Comparison of ENCODE assay signal across 8 cellular contexts in the genomic region with DNA sequence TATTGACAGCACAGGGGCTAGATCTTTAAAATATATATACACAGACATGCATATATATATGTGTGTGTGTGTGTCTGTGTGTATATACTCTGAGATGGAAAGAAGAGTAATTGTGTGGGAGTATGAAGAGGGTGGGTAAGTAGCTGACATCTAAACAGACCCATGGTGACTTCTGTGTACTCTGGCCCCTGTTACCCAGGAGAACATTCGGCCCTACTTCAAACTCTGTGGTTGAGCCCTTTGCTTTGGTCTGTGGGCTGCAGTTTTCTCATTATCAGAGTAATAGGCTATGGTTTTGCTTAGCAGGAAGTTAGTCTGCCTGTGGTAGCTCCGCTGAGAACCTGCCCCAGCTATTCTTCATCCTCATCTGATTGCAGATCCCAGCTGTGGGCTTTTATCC.
DNase-seq lines count a peak whose midpoint lies in the region; ATAC-seq, FAIRE-seq and TF ChIP-seq lines count a peak whose summit lies in the region.

No MANE protein-coding gene starts in this region.

- ATAC-seq in GM21529 (IDR thresholded peaks at IDR 0.05; ENCODE audit: unreplicated experiment) = peak; percentile 74
- ATAC-seq in natural killer cell = peak; percentile 75 to 93 (median 90)

- H3K79me2 ChIP-seq in Karpas-422 (ENCODE audit: low read length) = peaks cover 89% of the 10 kb centered on the region

- no peaks in the 10 kb centered on the region for H4K20me1 ChIP-seq in Karpas-422 (ENCODE audit: insufficient read depth, low read depth, low read length)

- H3K27me3 ChIP-seq in Karpas-422 (ENCODE audit: low read length) = no peaks in the 10 kb centered on the region

- peaks cover 6% of the 10 kb centered on the region for H3K9me3 ChIP-seq in Karpas-422 (ENCODE audit: low read length)

- peak overlapping the region; percentile 50 for H3K9ac ChIP-seq in Karpas-422 (ENCODE audit: low read length)

- no peak for TF ChIP-seq CTCF in natural killer cell (IDR thresholded peaks at IDR 0.05)

- peak; percentile 45; the same call in 1 of the 2 replicates for TF ChIP-seq POLR2A in GM12891 (IDR thresholded peaks at IDR 0.05; ENCODE audit: low read depth, low read length)

- no peaks in the 10 kb centered on the region for H3K9me2 ChIP-seq in Karpas-422 (replicated peaks; ENCODE audit: insufficient read depth, low read length)

- H3K4me1 Mint-ChIP-seq in activated T-helper 1 cell treated with anti-CD3 and anti-CD28 coated beads, Interleukin-12 subunit alpha, Interleukin-12 subunit beta, Interleukin-2, Interleukin-4 antibody, amounts not matched to agents 30 ng/mL and 10 ng/mL and 1 ng/mL, durations not matched to agents 14 hours and 24 hours and 36 hours (ENCODE audit: low read depth) = peaks cover 43% of the 10 kb centered on the region
- H3K4me1 Mint-ChIP-seq in natural killer cell = peaks cover 42 to 49% of the 10 kb centered on the region in 2 donors

- H3K4me3 ChIP-seq in Karpas-422 (ENCODE audit: low read length) = peak overlapping the region; percentile 48

- H3K27me3 Mint-ChIP-seq in activated T-helper 1 cell treated with anti-CD3 and anti-CD28 coated beads, Interleukin-12 subunit alpha, Interleukin-12 subunit beta, Interleukin-2, Interleukin-4 antibody, amounts not matched to agents 30 ng/mL and 10 ng/mL and 1 ng/mL, durations not matched to agents 14 hours and 24 hours and 36 hours (ENCODE audit: insufficient read depth) = no peaks in the 10 kb centered on the region
- no peaks in the 10 kb centered on the region for H3K27me3 Mint-ChIP-seq in natural killer cell (ENCODE audit: low read depth in 2 of 2)

- DNase-seq in GM12891 (ENCODE audit: insufficient read length, low spot score) (no peak), Karpas-422 (peak; percentile 66), natural killer cell (peak; percentile 30), NCI-H1105 treated with DMSO at 0.1 percent for 48 hours (lab: John Stamatoyannopoulos, UW) (no peak), SKM-1 treated with dmso at 0.1 percent for 144 hours (lab: John Stamatoyannopoulos, UW; ENCODE audit: unreplicated experiment) (no peak), NCI-H510A (lab: John Stamatoyannopoulos, UW) (no peak)
- DNase-seq in activated T-helper 1 cell treated with anti-CD3 and anti-CD28 coated beads, Interleukin-12 subunit alpha, Interleukin-12 subunit beta, Interleukin-2, Interleukin-4 antibody, amounts not matched to agents 30 ng/mL and 10 ng/mL and 1 ng/mL, durations not matched to agents 14 hours and 24 hours and 36 hours (ENCODE audit: low spot score) = peak; percentile 35

- peaks cover 20% of the 10 kb centered on the region for H3K36me3 ChIP-seq in Karpas-422 (ENCODE audit: insufficient read depth, low read length)

- intact Hi-C loops in activated T-helper 1 cell treated with anti-CD3 and anti-CD28 coated beads, Interleukin-12 subunit alpha, Interleukin-12 subunit beta, Interleukin-2, Interleukin-4 antibody, amounts not matched to agents 30 ng/mL and 10 ng/mL and 1 ng/mL, durations not matched to agents 14 hours and 24 hours and 36 hours (cut with micrococcal nuclease) = loop anchor here (1.0 to 2.0 kb wide), 3 partner anchors 11 to 173 kb away; no protein-coding TSS in a partner anchor
- intact Hi-C loops in natural killer cell (cut with micrococcal nuclease) = loop anchor here (1.0 to 5.0 kb wide), 3 partner anchors 12 to 37 kb away; no protein-coding TSS in a partner anchor

- H2AFZ ChIP-seq in Karpas-422 (ENCODE audit: low read length) = no peak overlapping the region

- peak overlapping the region; percentile 67 for H3K4me2 ChIP-seq in Karpas-422 (ENCODE audit: low read depth, low read length, poor library complexity, severe bottlenecking)

- peaks cover 20% of the 10 kb centered on the region for H3K36me3 Mint-ChIP-seq in activated T-helper 1 cell treated with anti-CD3 and anti-CD28 coated beads, Interleukin-12 subunit alpha, Interleukin-12 subunit beta, Interleukin-2, Interleukin-4 antibody, amounts not matched to agents 30 ng/mL and 10 ng/mL and 1 ng/mL, durations not matched to agents 14 hours and 24 hours and 36 hours (ENCODE audit: low read depth)
- H3K36me3 Mint-ChIP-seq in natural killer cell = peaks cover 10% of the 10 kb centered on the region

- peak overlapping the region; percentile 42 for H3K4me3 Mint-ChIP-seq in activated T-helper 1 cell treated with anti-CD3 and anti-CD28 coated beads, Interleukin-12 subunit alpha, Interleukin-12 subunit beta, Interleukin-2, Interleukin-4 antibody, amounts not matched to agents 30 ng/mL and 10 ng/mL and 1 ng/mL, durations not matched to agents 14 hours and 24 hours and 36 hours
- peak overlapping the region; percentile 85 for H3K4me3 Mint-ChIP-seq in natural killer cell

- FAIRE-seq in GM12891 (lab: Jason Lieb, UNC) = peak; percentile 95

- H3K27ac Mint-ChIP-seq in activated T-helper 1 cell treated with anti-CD3 and anti-CD28 coated beads, Interleukin-12 subunit alpha, Interleukin-12 subunit beta, Interleukin-2, Interleukin-4 antibody, amounts not matched to agents 30 ng/mL and 10 ng/mL and 1 ng/mL, durations not matched to agents 14 hours and 24 hours and 36 hours = peak overlapping the region; percentile 80
- H3K27ac Mint-ChIP-seq in natural killer cell = peak overlapping the region; percentile 89 to 95

- peak overlapping the region; percentile 87 for H3K27ac ChIP-seq in Karpas-422 (ENCODE audit: low read length)

- H3K9me3 Mint-ChIP-seq in activated T-helper 1 cell treated with anti-CD3 and anti-CD28 coated beads, Interleukin-12 subunit alpha, Interleukin-12 subunit beta, Interleukin-2, Interleukin-4 antibody, amounts not matched to agents 30 ng/mL and 10 ng/mL and 1 ng/mL, durations not matched to agents 14 hours and 24 hours and 36 hours = peaks cover 11% of the 10 kb centered on the region
- H3K9me3 Mint-ChIP-seq in natural killer cell = no peaks in the 10 kb centered on the region

- H3K4me1 ChIP-seq in Karpas-422 (ENCODE audit: low read length) = peaks cover 55% of the 10 kb centered on the region

TF ChIP-seq in GM12891, 5 proteins besides CTCF, POLR2A, EP300 and RAD21:
- TF ChIP-seq TAF1 (IDR thresholded peaks at IDR 0.05; ENCODE audit: low read depth, low read length) (no peak), POU2F2 (IDR thresholded peaks at IDR 0.05; ENCODE audit: low read depth, low read length) (peak; percentile 50; the same call in 1 of the 2 replicates)
TF ChIP-seq in GM12891: peak in this region for 1.

Comparison
In these comparisons a context has a peak if more than half of its experiments do, and no peak if none do; other contexts are left out.
1. DNase-seq: peak in Karpas-422 (single experiment), activated T-helper 1 cell treated with anti-CD3 and anti-CD28 coated beads, Interleukin-12 subunit alpha, Interleukin-12 subunit beta, Interleukin-2, Interleukin-4 antibody, amounts not matched to agents 30 ng/mL and 10 ng/mL and 1 ng/mL, durations not matched to agents 14 hours and 24 hours and 36 hours (single experiment) and natural killer cell (single experiment); none in GM12891 (single experiment), NCI-H1105 treated with DMSO at 0.1 percent for 48 hours (single experiment), SKM-1 treated with dmso at 0.1 percent for 144 hours (single experiment) and NCI-H510A (single experiment).